ENCODE assay signal across 8 cellular contexts in the genomic region with DNA sequence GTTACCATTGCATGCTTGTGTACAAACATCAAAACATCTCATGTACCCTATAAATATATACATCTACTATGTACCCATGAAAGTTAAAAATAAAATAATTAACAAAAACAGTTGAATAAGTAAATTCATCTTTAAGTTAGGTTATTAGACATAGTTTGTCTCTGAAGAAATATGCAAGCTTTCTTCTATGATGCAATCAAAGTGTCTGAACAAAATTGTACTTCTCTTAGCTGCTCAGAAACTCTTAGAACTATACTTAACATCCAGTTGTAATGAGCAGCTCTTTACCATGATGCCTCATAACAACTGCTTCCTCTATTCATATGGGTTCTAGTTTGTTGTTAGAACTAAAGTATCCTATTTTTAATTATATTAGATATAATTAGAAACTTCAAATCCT. TPM values are rescaled to one million over a fixed set of nuclear protein-coding genes. Genes with fewer than 3 reads are reported as not detected.
"Had no signal": no experiment of that assay in that cellular context is flagged by ENCODE, and none has a peak within 500 bp of the region (broad histone marks: within the 10 kb centered on the region; RNA-seq: fewer than 3 reads in every experiment).

No MANE protein-coding gene starts in this region.

- ATAC-seq: GM23338 had no signal

- DNase-seq: H9, KG1 had no signal

- H3K4me3 ChIP-seq: GM23338 had no signal

- H3K4me2 ChIP-seq: GM23338 had no signal

- FAIRE-seq: H1, H54 had no signal

- H2AFZ ChIP-seq: GM23338 had no signal

- H3K27ac ChIP-seq: HL-60 had no signal

RNA-seq across cellular contexts. Expression of a gene that starts 5.9 kb away (rescaled TPM):
- total RNA-seq: GM23338, H1, H9 had no signal
- polyA plus RNA-seq: GM23338, H1, IgD-negative memory B cell had no signal

RNA-seq across cellular contexts. Expression of a gene that starts 49.0 kb away (rescaled TPM):
- total RNA-seq: GM23338, H1, H9, HT1080 had no signal
- polyA plus RNA-seq: GM23338, H1, IgD-negative memory B cell had no signal

RNA-seq across cellular contexts. Expression of a gene that starts 49.7 kb away (rescaled TPM):
- total RNA-seq: GM23338, H1, H9 had no signal
- polyA plus RNA-seq: GM23338, H1 had no signal
